ENCODE assay signal across 19 cellular contexts in the genomic region with DNA sequence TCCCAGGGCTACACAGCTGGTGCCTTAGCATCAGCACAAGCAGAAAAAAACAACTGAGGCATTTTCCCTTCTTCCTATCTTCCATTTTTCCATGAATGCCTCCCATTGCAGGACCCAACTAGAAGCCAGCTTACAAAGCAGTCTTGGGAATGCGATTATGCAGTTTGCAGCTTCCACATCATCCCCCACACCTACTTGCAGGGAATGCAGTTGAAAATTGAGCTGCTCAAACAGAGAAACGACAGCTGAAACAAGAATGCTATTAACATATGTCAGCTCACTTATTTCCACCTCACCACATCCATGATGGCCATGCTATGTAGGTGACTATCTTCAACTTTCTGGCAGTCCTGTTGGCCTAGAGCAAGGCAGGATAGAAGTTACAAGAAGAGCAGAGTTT.
DNase-seq lines count a peak whose midpoint lies in the region; FAIRE-seq and TF ChIP-seq lines count a peak whose summit lies in the region.
"Had no signal": no experiment of that assay in that cellular context is flagged by ENCODE, and none has a peak within 500 bp of the region (broad histone marks: within the 10 kb centered on the region; RNA-seq: fewer than 3 reads in every experiment).

No MANE protein-coding gene starts in this region.

- H3K4me3 ChIP-seq in prostate gland, result no peak overlapping the region
- H3K4me3 ChIP-seq: A549 had no signal

- no peak overlapping the region for H2AK5ac ChIP-seq in H9 (ENCODE audit: insufficient read length, low read length)

- H2BK12ac ChIP-seq in H9 (ENCODE audit: insufficient read length, low read depth, low read length), result no peak overlapping the region

- no peak overlapping the region for H2BK5ac ChIP-seq in H9 (ENCODE audit: insufficient read length, low read length)

- peaks cover 25 to 32% of the 10 kb centered on the region in 2 experiments for H3K4me1 Mint-ChIP-seq in H9
- H3K4me1 Mint-ChIP-seq: B cell, CD14-positive monocyte had no signal

- no peaks in the 10 kb centered on the region for H3K79me1 ChIP-seq in H9 (ENCODE audit: insufficient read depth, low read depth, low read length, poor library complexity, severe bottlenecking)

- H2BK15ac ChIP-seq in H9 (ENCODE audit: low read depth, low read length), result no peak overlapping the region

- H3K18ac ChIP-seq in H9 (ENCODE audit: insufficient read length, low read depth, low read length), result no peak overlapping the region

- H4K8ac ChIP-seq in H9 (replicated peaks; ENCODE audit: insufficient read length, low read depth, low read length), result no peak overlapping the region

- H2BK120ac ChIP-seq in H9 (ENCODE audit: low read depth, low read length, poor library complexity, severe bottlenecking), result no peak overlapping the region

- H3K4ac ChIP-seq in H9 (ENCODE audit: low read depth, low read length), result no peak overlapping the region

- TF ChIP-seq POLR2A in GM12891 (IDR thresholded peaks at IDR 0.05; ENCODE audit: low read depth, low read length) (no peak), prostate gland (IDR thresholded peaks at IDR 0.05) (no peak)

- WGBS in H9 (ENCODE audit: extremely low coverage, insufficient read length, low lambda C conversion rate), result no CpG with 5 or more reads among the region's 2 CpGs
- WGBS in prostate gland, result 34% methylated on average over 2 of the region's 2 CpGs

- H3K56ac ChIP-seq in H9 (ENCODE audit: insufficient read length, low read depth, low read length), result no peak overlapping the region

- H3K4me1 ChIP-seq in H9 (ENCODE audit: insufficient read depth, low read length), result peaks cover 8% of the 10 kb centered on the region; the same call in 1 of the 2 replicates
- H3K4me1 ChIP-seq in prostate gland (replicated peaks), result no peaks in the 10 kb centered on the region
- H3K4me1 ChIP-seq: A549 had no signal

- FAIRE-seq in GM12891 (lab: Jason Lieb, UNC), result no peak
- FAIRE-seq: A549, RCC 7860 had no signal

- H3K36me3 Mint-ChIP-seq in H9 (ENCODE audit: insufficient read depth in 1 of 3, low read depth in 3 of 3), result no peaks in the 10 kb centered on the region
- H3K36me3 Mint-ChIP-seq: CD14-positive monocyte had no signal

- no peak overlapping the region for H3T11ph ChIP-seq in H9 (ENCODE audit: low read length)

- no peak overlapping the region for H3K9ac ChIP-seq in H9 (ENCODE audit: extremely low read depth, insufficient read length, low read length)

- H3K79me2 ChIP-seq in H9 (ENCODE audit: insufficient read depth, low read length), result no peaks in the 10 kb centered on the region

- intact Hi-C loops in prostate gland (cut with DNase I), result no loop called here

- peak; percentile 49 for DNase-seq in H9
- DNase-seq in NCI-H1694 treated with DMSO at 0.1 percent for 48 hours (lab: John Stamatoyannopoulos, UW), result peak; percentile 25
- DNase-seq in left kidney (ENCODE audit: low read depth, low spot score), result peak; percentile 5
- DNase-seq in putamen (ENCODE audit: low spot score), result peak; percentile 20
- DNase-seq in GM12891 (ENCODE audit: insufficient read length, low spot score), result no peak
- no peak for DNase-seq in HCEC 1CT
- no peak for DNase-seq in prostate gland (ENCODE audit: low spot score)
- DNase-seq: DMS79, Karpas-422, NCI-H1417, NCI-H1930, NCI-H226, NCI-H510A treated with DMSO at 0.1 percent for 48 hours, NCI-H748 treated with DMSO at 0.1 percent for 48 hours, Right ventricle myocardium superior had no signal

- H3K27me3 Mint-ChIP-seq in H9 (ENCODE audit: low read depth), result no peaks in the 10 kb centered on the region
- H3K27me3 Mint-ChIP-seq: B cell had no signal

- no peaks in the 10 kb centered on the region for H3K36me3 ChIP-seq in prostate gland

- no peaks in the 10 kb centered on the region; a peak in 1 of 5 replicates for H3K9me3 Mint-ChIP-seq in H9

- H3K27ac ChIP-seq in H9 (ENCODE audit: insufficient read length, low read depth, low read length) (no peak overlapping the region), prostate gland (no peak overlapping the region)
- H3K27ac ChIP-seq: A549 had no signal

- H3K27me3 ChIP-seq in H9 (ENCODE audit: insufficient read depth, low read length) (no peaks in the 10 kb centered on the region), prostate gland (replicated peaks; ENCODE audit: insufficient read depth) (no peaks in the 10 kb centered on the region)

- no peak overlapping the region for H3K4me2 ChIP-seq in H9 (ENCODE audit: insufficient read depth, insufficient read length, low read length)
- H3K4me2 ChIP-seq: A549 had no signal

- H4K5ac ChIP-seq in H9 (ENCODE audit: insufficient read length, low read depth, low read length), result no peak overlapping the region

- no peak overlapping the region for H3K4me3 Mint-ChIP-seq in H9
- H3K4me3 Mint-ChIP-seq: B cell, CD14-positive monocyte had no signal

- H3K23ac ChIP-seq in H9 (ENCODE audit: insufficient read length, low read depth, low read length), result no peak overlapping the region

- H2BK20ac ChIP-seq in H9 (ENCODE audit: low read depth, low read length, poor library complexity, severe bottlenecking), result no peak overlapping the region

- no peak for TF ChIP-seq CTCF in H9 (conservative IDR thresholded peaks at IDR 0.05)
- no peak for TF ChIP-seq CTCF in prostate gland (IDR thresholded peaks at IDR 0.05)

- H3K14ac ChIP-seq in H9 (ENCODE audit: insufficient read depth, low read length), result no peak overlapping the region

- no peak overlapping the region for H4K91ac ChIP-seq in H9 (ENCODE audit: insufficient read length, low read depth, low read length)

- H3K9me3 ChIP-seq in H9 (ENCODE audit: control insufficient read depth, low read depth, low read length) (no peaks in the 10 kb centered on the region), prostate gland (no peaks in the 10 kb centered on the region)
- H3K9me3 ChIP-seq: A549 had no signal

- no peaks in the 10 kb centered on the region for H3K23me2 ChIP-seq in H9 (ENCODE audit: insufficient read length, low read depth, low read length, poor library complexity, severe bottlenecking)

- H4K20me1 ChIP-seq in H9 (ENCODE audit: control insufficient read depth, insufficient read depth, insufficient read length), result no peaks in the 10 kb centered on the region

- H3K27ac Mint-ChIP-seq in H9, result no peak overlapping the region
- H3K27ac Mint-ChIP-seq: B cell, CD14-positive monocyte had no signal

- H2AFZ ChIP-seq in H9 (ENCODE audit: low read length), result no peak overlapping the region

TF ChIP-seq in GM12891, 5 proteins besides CTCF, POLR2A, EP300 and RAD21:
- no peak for TF ChIP-seq PAX5 (IDR thresholded peaks at IDR 0.05; ENCODE audit: insufficient read depth, low read length, severe bottlenecking)
- TF ChIP-seq TAF1 (IDR thresholded peaks at IDR 0.05; ENCODE audit: low read depth, low read length), result no peak

Comparison
In these comparisons a context has a peak if more than half of its experiments do, and no peak if none do; other contexts are left out.
1. DNase-seq: peak in H9 (single experiment), NCI-H1694 treated with DMSO at 0.1 percent for 48 hours (single experiment), left kidney (single experiment) and putamen (single experiment); none in GM12891 (single experiment), HCEC 1CT (single experiment) and prostate gland (single experiment).